1 cellular context compared by ENCODE assay signal in the genomic region with DNA sequence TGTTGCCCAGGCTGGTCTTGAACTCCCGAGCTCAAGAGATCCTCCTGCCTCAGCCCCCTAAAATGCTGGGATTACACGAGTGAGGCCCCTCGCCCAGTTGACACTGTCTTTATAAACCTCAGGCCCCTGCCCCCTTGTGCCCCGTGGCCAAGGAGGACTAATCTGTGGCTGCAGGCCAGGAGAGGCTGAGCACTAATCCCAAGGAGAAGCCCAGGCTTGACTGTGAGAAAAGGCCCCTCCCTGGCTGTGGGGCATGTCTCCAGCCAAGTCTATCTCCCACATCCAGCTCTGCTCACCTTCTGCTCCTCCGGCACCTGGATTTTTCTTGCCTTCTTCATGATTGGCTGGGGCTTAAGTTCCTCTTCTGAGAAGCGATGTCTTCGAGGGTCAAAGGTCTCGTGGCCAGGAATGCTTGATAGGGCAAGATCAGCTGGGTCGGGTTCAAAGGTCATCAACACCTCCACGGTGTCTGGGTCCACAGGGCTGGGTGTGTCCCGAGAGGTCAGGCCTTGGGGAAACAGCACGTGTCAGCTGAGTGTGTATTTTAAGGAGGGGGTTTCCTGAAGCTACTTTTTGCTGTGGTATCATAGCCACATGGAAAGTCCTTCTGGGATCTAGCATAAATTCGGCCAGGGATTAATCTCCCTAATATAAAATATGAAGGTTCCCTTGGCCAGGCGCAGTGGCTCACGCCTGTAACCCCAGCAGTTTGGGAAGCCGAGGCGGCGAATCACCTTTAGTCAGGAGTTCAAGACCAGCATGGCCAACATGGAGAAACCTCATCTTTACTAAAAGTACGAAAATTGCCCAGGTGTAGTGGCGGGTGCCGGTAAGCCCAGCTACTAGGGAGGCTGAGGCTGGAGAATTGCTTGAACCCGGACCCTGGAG.
TF ChIP-seq lines count a peak whose summit lies in the region.

No MANE protein-coding gene starts in this region.

TF ChIP-seq in K562, 482 proteins besides CTCF, POLR2A, EP300 and RAD21 (continued from another document and continues in another):
- TF ChIP-seq, protein P1, sequence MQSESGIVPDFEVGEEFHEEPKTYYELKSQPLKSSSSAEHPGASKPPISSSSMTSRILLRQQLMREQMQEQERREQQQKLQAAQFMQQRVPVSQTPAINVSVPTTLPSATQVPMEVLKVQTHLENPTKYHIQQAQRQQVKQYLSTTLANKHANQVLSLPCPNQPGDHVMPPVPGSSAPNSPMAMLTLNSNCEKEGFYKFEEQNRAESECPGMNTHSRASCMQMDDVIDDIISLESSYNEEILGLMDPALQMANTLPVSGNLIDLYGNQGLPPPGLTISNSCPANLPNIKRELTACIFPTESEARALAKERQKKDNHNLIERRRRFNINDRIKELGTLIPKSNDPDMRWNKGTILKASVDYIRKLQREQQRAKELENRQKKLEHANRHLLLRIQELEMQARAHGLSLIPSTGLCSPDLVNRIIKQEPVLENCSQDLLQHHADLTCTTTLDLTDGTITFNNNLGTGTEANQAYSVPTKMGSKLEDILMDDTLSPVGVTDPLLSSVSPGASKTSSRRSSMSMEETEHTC (IDR thresholded peaks at IDR 0.05), result no peak
- TF ChIP-seq ZNF239 (CRISPR knock-in tag; IDR thresholded peaks at IDR 0.05) (no peak), ZFP30 (CRISPR knock-in tag; IDR thresholded peaks at IDR 0.05; ENCODE audit: borderline replicate concordance) (no peak), NR2C2 (CRISPR knock-in tag; IDR thresholded peaks at IDR 0.05) (peak; percentile 97), NR2C2 (tag; IDR thresholded peaks at IDR 0.05) (peak; percentile 97), CTBP1 (IDR thresholded peaks at IDR 0.05; ENCODE audit: borderline replicate concordance) (peak; percentile 57), ZNF347 (CRISPR knock-in tag; IDR thresholded peaks at IDR 0.05; ENCODE audit: low read depth) (no peak), SMAD3 (CRISPR knock-in tag; conservative IDR thresholded peaks at IDR 0.05) (no peak), POLR2H (tag; IDR thresholded peaks at IDR 0.05; ENCODE audit: low read depth) (no peak), RBM14 (IDR thresholded peaks at IDR 0.05; ENCODE audit: borderline replicate concordance, insufficient read depth, low read depth, low read length) (no peak), ZC3H11A (IDR thresholded peaks at IDR 0.05; ENCODE audit: low read depth, low read length) (no peak), RBM17 (IDR thresholded peaks at IDR 0.05; ENCODE audit: borderline replicate concordance, low read depth, low read length) (no peak), KLF6 (CRISPR knock-in tag; IDR thresholded peaks at IDR 0.05; ENCODE audit: borderline replicate concordance) (peak; percentile 21; the same call in 1 of the 2 replicates), NONO (IDR thresholded peaks at IDR 0.05; ENCODE audit: low read depth in 2 of 2, low read length in 1 of 2) (peak in 1 of 2 experiments; percentile 16; a peak in 1 of 4 replicates), NR2C1 (IDR thresholded peaks at IDR 0.05) (peak; percentile 98), NR2C1 (tag; IDR thresholded peaks at IDR 0.05) (peak; percentile 98), THRAP3 (IDR thresholded peaks at IDR 0.05; ENCODE audit: borderline replicate concordance) (no peak), ZNF696 (CRISPR knock-in tag; conservative IDR thresholded peaks at IDR 0.05) (no peak), KDM1A (IDR thresholded peaks at IDR 0.05) (peak; percentile 62 to 71), ELF2 (CRISPR knock-in tag; IDR thresholded peaks at IDR 0.05) (no peak), ZNF384 (IDR thresholded peaks at IDR 0.05; ENCODE audit: low read depth, low read length) (no peak), HEY1 (CRISPR knock-in tag; IDR thresholded peaks at IDR 0.05; ENCODE audit: borderline replicate concordance) (no peak), POLR3A (IDR thresholded peaks at IDR 0.05; ENCODE audit: borderline replicate concordance, extremely low read depth, insufficient read depth, insufficient read length) (no peak), SNIP1 (IDR thresholded peaks at IDR 0.05; ENCODE audit: low read depth) (no peak), NUFIP1 (IDR thresholded peaks at IDR 0.05; ENCODE audit: partially characterized antibody) (no peak), ATF7 (IDR thresholded peaks at IDR 0.05) (0 out of 2 replicates have a peak, but pooled peaks have one; percentile 5), YBX1 (IDR thresholded peaks at IDR 0.05) (no peak), RBM22 (IDR thresholded peaks at IDR 0.05; ENCODE audit: low read depth, low read length, poor library complexity, severe bottlenecking) (no peak), TOE1 (IDR thresholded peaks at IDR 0.05; ENCODE audit: borderline replicate concordance) (no peak), TOE1 (CRISPR knock-in tag; IDR thresholded peaks at IDR 0.05; ENCODE audit: borderline replicate concordance, low read depth) (no peak), NCOA4 (IDR thresholded peaks at IDR 0.05; ENCODE audit: partially characterized antibody) (no peak)
- TF ChIP-seq, protein P2, sequence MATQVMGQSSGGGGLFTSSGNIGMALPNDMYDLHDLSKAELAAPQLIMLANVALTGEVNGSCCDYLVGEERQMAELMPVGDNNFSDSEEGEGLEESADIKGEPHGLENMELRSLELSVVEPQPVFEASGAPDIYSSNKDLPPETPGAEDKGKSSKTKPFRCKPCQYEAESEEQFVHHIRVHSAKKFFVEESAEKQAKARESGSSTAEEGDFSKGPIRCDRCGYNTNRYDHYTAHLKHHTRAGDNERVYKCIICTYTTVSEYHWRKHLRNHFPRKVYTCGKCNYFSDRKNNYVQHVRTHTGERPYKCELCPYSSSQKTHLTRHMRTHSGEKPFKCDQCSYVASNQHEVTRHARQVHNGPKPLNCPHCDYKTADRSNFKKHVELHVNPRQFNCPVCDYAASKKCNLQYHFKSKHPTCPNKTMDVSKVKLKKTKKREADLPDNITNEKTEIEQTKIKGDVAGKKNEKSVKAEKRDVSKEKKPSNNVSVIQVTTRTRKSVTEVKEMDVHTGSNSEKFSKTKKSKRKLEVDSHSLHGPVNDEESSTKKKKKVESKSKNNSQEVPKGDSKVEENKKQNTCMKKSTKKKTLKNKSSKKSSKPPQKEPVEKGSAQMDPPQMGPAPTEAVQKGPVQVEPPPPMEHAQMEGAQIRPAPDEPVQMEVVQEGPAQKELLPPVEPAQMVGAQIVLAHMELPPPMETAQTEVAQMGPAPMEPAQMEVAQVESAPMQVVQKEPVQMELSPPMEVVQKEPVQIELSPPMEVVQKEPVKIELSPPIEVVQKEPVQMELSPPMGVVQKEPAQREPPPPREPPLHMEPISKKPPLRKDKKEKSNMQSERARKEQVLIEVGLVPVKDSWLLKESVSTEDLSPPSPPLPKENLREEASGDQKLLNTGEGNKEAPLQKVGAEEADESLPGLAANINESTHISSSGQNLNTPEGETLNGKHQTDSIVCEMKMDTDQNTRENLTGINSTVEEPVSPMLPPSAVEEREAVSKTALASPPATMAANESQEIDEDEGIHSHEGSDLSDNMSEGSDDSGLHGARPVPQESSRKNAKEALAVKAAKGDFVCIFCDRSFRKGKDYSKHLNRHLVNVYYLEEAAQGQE (CRISPR knock-in tag; IDR thresholded peaks at IDR 0.05; ENCODE audit: low read depth), result no peak
- TF ChIP-seq, protein P3, sequence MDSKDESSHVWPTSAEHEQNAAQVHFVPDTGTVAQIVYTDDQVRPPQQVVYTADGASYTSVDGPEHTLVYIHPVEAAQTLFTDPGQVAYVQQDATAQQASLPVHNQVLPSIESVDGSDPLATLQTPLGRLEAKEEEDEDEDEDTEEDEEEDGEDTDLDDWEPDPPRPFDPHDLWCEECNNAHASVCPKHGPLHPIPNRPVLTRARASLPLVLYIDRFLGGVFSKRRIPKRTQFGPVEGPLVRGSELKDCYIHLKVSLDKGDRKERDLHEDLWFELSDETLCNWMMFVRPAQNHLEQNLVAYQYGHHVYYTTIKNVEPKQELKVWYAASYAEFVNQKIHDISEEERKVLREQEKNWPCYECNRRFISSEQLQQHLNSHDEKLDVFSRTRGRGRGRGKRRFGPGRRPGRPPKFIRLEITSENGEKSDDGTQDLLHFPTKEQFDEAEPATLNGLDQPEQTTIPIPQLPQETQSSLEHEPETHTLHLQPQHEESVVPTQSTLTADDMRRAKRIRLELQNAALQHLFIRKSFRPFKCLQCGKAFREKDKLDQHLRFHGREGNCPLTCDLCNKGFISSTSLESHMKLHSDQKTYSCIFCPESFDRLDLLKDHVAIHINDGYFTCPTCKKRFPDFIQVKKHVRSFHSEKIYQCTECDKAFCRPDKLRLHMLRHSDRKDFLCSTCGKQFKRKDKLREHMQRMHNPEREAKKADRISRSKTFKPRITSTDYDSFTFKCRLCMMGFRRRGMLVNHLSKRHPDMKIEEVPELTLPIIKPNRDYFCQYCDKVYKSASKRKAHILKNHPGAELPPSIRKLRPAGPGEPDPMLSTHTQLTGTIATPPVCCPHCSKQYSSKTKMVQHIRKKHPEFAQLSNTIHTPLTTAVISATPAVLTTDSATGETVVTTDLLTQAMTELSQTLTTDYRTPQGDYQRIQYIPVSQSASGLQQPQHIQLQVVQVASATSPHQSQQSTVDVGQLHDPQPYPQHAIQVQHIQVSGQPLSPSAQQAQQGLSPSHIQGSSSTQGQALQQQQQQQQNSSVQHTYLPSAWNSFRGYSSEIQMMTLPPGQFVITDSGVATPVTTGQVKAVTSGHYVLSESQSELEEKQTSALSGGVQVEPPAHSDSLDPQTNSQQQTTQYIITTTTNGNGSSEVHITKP (IDR thresholded peaks at IDR 0.05; ENCODE audit: partially characterized antibody), result no peak
- TF ChIP-seq, protein P4, sequence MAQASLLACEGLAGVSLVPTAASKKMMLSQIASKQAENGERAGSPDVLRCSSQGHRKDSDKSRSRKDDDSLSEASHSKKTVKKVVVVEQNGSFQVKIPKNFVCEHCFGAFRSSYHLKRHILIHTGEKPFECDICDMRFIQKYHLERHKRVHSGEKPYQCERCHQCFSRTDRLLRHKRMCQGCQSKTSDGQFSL (CRISPR knock-in tag; IDR thresholded peaks at IDR 0.05), result no peak
- TF ChIP-seq, protein P4 (tag; IDR thresholded peaks at IDR 0.05), result no peak
- TF ChIP-seq, protein P5, sequence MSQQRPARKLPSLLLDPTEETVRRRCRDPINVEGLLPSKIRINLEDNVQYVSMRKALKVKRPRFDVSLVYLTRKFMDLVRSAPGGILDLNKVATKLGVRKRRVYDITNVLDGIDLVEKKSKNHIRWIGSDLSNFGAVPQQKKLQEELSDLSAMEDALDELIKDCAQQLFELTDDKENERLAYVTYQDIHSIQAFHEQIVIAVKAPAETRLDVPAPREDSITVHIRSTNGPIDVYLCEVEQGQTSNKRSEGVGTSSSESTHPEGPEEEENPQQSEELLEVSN (IDR thresholded peaks at IDR 0.05; ENCODE audit: borderline replicate concordance in 1 of 2, extremely low read depth in 1 of 2, insufficient read depth in 1 of 2, insufficient read length in 1 of 2, low read depth in 1 of 2, low read length in 1 of 2, poor library complexity in 1 of 2, severe bottlenecking in 1 of 2), result peak; percentile 29 to 33
- TF ChIP-seq, protein P6, sequence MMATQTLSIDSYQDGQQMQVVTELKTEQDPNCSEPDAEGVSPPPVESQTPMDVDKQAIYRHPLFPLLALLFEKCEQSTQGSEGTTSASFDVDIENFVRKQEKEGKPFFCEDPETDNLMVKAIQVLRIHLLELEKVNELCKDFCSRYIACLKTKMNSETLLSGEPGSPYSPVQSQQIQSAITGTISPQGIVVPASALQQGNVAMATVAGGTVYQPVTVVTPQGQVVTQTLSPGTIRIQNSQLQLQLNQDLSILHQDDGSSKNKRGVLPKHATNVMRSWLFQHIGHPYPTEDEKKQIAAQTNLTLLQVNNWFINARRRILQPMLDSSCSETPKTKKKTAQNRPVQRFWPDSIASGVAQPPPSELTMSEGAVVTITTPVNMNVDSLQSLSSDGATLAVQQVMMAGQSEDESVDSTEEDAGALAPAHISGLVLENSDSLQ (IDR thresholded peaks at IDR 0.05), result peak; percentile 45
